17 cellular contexts compared by ENCODE assay signal in genomic region chr12:106317406-106318082, GRCh38. TPM values are rescaled to one million over a fixed set of nuclear protein-coding genes. Genes with fewer than 3 reads are reported as not detected.
DNase-seq lines count a peak whose midpoint lies in the region; ATAC-seq and TF ChIP-seq lines count a peak whose summit lies in the region.
"Had no signal": no experiment of that assay in that cellular context is flagged by ENCODE, and none has a peak within 500 bp of the region (broad histone marks: within the 10 kb centered on the region; RNA-seq: fewer than 3 reads in every experiment).

No MANE protein-coding gene starts in this region.

- no peaks in the 10 kb centered on the region for H3K4me1 ChIP-seq in breast epithelium

- intact Hi-C loops in breast epithelium (cut with DNase I; ENCODE audit: low total_unique reads) (no loop called here), left ventricle myocardium superior (cut with micrococcal nuclease) (no loop called here)

- H3K27me3 ChIP-seq in breast epithelium, result no peaks in the 10 kb centered on the region

- H3K9me3 ChIP-seq in breast epithelium, result no peaks in the 10 kb centered on the region

- peak; percentile 15 for DNase-seq in DMS 273 treated with DMSO at 0.1 percent for 48 hours (lab: John Stamatoyannopoulos, UW)
- DNase-seq in NCI-H69 (lab: John Stamatoyannopoulos, UW), result peak; percentile 81
- DNase-seq in breast epithelium (ENCODE audit: low spot score in 2 of 2), result peak; percentile 44 to 73
- no peak for DNase-seq in left ventricle myocardium superior
- no peak for DNase-seq in iPS-NIHi11 (ENCODE audit: low spot score)
- no peak for DNase-seq in NOMO-1 (lab: John Stamatoyannopoulos, UW; ENCODE audit: unreplicated experiment in 2 of 2)
- DNase-seq in COLO668 (lab: John Stamatoyannopoulos, UW; ENCODE audit: unreplicated experiment), result no peak
- DNase-seq: AML-193, DMS79, GOT3, KG1, NCI-H1417 treated with DMSO at 0.1 percent for 48 hours, NCI-H2029, NCI-H2227 treated with DMSO at 0.1 percent for 48 hours, NCI-H526, SIG-M5 had no signal

- ATAC-seq in left ventricle myocardium superior, result peak; percentile 64
- no peak for ATAC-seq in HG02870 (IDR thresholded peaks at IDR 0.05; ENCODE audit: unreplicated experiment)

- H3K27ac ChIP-seq in breast epithelium, result no peak overlapping the region

- peaks cover 6% of the 10 kb centered on the region for H3K36me3 ChIP-seq in breast epithelium

- H3K4me3 ChIP-seq in breast epithelium, result no peak overlapping the region

- no peak for TF ChIP-seq POLR2A in breast epithelium (IDR thresholded peaks at IDR 0.05)

- no peak for TF ChIP-seq CTCF in breast epithelium (IDR thresholded peaks at IDR 0.05)

RNA-seq across cellular contexts. Expression of gene TCP11L2, which starts 15.0 kb away (rescaled TPM):
- total RNA-seq in breast epithelium (10 to 100 TPM; 31.2 to 53.7 (median 35.4) TPM), left ventricle myocardium superior (104 TPM)

RNA-seq across cellular contexts. Expression of gene POLR3B, which starts 40.0 kb away (rescaled TPM):
- total RNA-seq in breast epithelium, result 1 to 10 TPM; 7.0 to 9.8 (median 9.2) TPM
- total RNA-seq in left ventricle myocardium superior, result 7.5 TPM

Comparison
In these comparisons a context has a peak if more than half of its experiments do, and no peak if none do; other contexts are left out.
1. DNase-seq: peak in DMS 273 treated with DMSO at 0.1 percent for 48 hours (single experiment), NCI-H69 (single experiment) and breast epithelium (2 of 2); none in left ventricle myocardium superior (single experiment), iPS-NIHi11 (single experiment), NOMO-1 (0 of 2) and COLO668 (single experiment).